Comparison of ENCODE assay signal across 25 cellular contexts in genomic region chr3:100896994-100897393, GRCh38.
"Had no signal": no experiment of that assay in that cellular context is flagged by ENCODE, and none has a peak within 500 bp of the region (broad histone marks: within the 10 kb centered on the region; RNA-seq: fewer than 3 reads in every experiment).

No MANE protein-coding gene starts in this region.

- H3K9me3 ChIP-seq: colonic mucosa, esophagus squamous epithelium, gastrocnemius medialis, heart right ventricle, left lung, lower lobe of right lung, mucosa of descending colon had no signal

- H3K27ac ChIP-seq: colonic mucosa, epithelial cell of prostate, esophagus squamous epithelium, gastrocnemius medialis, heart right ventricle, left lung, lower lobe of right lung had no signal

- H3K4me1 ChIP-seq: colonic mucosa, esophagus squamous epithelium, gastrocnemius medialis had no signal

- H3K27me3 ChIP-seq: colonic mucosa, esophagus squamous epithelium, gastrocnemius medialis, heart right ventricle, left lung had no signal

- FAIRE-seq: endometrium, islet of Langerhans, keratinocyte had no signal

- DNase-seq: colonic mucosa; cortex of kidney; effector CD8-positive, alpha-beta T cell; effector memory CD8-positive, alpha-beta T cell; endodermal cell; erythroblast; esophagus squamous epithelium; foreskin fibroblast; foreskin melanocyte; gastrocnemius medialis; glutamatergic neuron; head of caudate nucleus; heart right ventricle; hippocampal formation; left cardiac atrium; left lung; left ventricle myocardium superior; lower lobe of right lung; mesenchymal stem cell; mucosa of descending colon had no signal

- H3K36me3 ChIP-seq: colonic mucosa, esophagus squamous epithelium, gastrocnemius medialis, left lung, lower lobe of right lung had no signal

- H3K4me3 ChIP-seq: colonic mucosa, esophagus squamous epithelium, gastrocnemius medialis, heart right ventricle, left lung, lower lobe of right lung, mucosa of descending colon had no signal

- ATAC-seq: effector memory CD8-positive, alpha-beta T cell; esophagus mucosa; gastrocnemius medialis; heart right ventricle; left cardiac atrium; left lung; left ventricle myocardium superior; lower lobe of right lung; mucosa of descending colon had no signal
